ENCODE assay signal across 1 cellular context in genomic region chr7:69871213-69871885, GRCh38.
TF ChIP-seq lines count a peak whose summit lies in the region.

No MANE protein-coding gene starts in this region.

TF ChIP-seq in IMR-90, 13 proteins besides CTCF, POLR2A, EP300 and RAD21 (continued from another document):
- TF ChIP-seq ELK1 (IDR thresholded peaks at IDR 0.05; ENCODE audit: borderline replicate concordance, low read depth, low read length), result no peak
- TF ChIP-seq MAZ (IDR thresholded peaks at IDR 0.05; ENCODE audit: borderline replicate concordance, low read depth, low read length), result no peak
